ENCODE assay signal across 8 cellular contexts in the genomic region with DNA sequence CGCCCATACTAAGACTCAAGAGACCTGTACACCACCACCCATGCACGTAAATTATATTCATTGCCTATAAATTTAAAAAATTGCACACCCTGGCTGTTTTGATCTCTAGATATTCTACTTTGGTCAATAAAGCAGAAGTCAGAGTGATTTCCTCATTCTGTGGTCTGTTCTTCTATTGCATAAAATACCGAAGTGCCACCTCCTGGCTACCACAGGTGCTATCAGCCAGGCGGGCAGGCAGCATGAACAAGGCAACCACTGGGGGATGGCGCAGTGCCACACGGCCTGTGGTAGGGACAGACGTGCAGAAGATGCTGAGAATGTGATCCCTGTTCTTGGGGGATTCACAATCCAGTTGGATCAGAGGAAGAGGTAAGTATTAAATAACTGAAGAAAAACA.
DNase-seq lines count a peak whose midpoint lies in the region; ATAC-seq lines count a peak whose summit lies in the region.

No MANE protein-coding gene starts in this region.

- DNase-seq in ELR (ENCODE audit: low read depth) (peak; percentile 51), SJCRH30 (peak; percentile 18 to 22), kidney glomerular epithelial cell (lab: John Stamatoyannopoulos, UW) (peak; percentile 22), midbrain (lab: John Stamatoyannopoulos, UW) (no peak)
- peak; percentile 62 for DNase-seq in activated effector memory CD4-positive, alpha-beta T cell treated with Interleukin-2 at 50 U/mL for 16 hours
- peak; percentile 78 for DNase-seq in stimulated activated CD8-positive, alpha-beta memory T cell treated with anti-CD3 and anti-CD28 coated beads, Interleukin-4, amount 100 ng/mL, for 48 hours

- no peaks in the 10 kb centered on the region for H3K36me3 ChIP-seq in SJCRH30

- H3K4me3 ChIP-seq in SJCRH30: no peak overlapping the region

- no peaks in the 10 kb centered on the region for H3K4me1 ChIP-seq in SJCRH30

- peak; percentile 73 for ATAC-seq in HG02981 (IDR thresholded peaks at IDR 0.05; ENCODE audit: unreplicated experiment)
- ATAC-seq in HG02973 (IDR thresholded peaks at IDR 0.05; ENCODE audit: unreplicated experiment): no peak

- H3K27me3 ChIP-seq in SJCRH30: peaks cover 12% of the 10 kb centered on the region; the same call in 1 of the 2 replicates

- H3K9me3 ChIP-seq in SJCRH30 (replicated peaks): no peaks in the 10 kb centered on the region

- no peak overlapping the region for H3K27ac ChIP-seq in SJCRH30
